In the genomic region with DNA sequence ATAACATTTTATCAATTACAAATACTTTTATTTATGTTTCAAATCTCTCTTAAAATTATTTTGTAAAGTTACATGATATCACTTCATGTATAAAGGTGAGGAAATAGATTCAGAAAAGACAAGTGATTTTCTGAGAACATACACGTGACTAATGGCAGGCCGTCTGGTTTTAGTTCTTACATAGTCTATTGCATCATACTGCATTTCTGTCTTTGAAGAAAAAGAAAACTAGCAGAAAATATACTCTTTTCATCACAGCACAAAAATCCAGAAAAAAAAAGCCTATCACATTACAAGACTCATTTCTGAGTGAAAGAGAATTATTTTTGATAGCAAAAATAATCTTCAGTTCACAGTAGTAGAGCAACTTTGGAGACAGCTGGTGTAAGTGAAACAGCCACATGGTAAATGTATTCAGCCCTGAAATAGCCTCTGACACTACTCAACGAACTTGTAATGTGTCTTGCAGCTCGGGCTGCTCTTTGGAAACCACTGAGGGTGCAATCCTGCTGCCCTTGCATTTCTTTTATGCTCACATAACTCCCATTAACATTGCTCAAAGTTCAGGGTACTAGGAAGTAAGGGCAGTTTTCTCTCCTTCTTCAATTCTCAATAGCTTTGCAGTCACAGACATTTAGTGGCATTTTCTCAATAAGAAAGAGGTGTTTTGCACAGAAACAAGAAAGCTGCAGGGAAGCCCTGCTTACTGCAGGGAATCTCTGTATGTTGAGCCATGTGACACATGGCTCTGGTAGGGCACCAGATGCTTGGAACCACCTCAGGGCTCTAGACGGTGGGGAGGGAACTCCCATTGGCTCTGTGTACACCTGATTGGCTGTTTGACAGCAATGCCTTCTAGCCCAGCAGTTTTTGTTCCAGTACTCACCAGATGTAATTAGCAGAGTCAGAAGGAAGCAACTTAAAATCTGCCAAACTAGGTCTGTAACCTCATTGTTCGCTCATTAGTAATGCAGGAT, we compare ENCODE assay signal across 13 cellular contexts.
DNase-seq lines count a peak whose midpoint lies in the region; ATAC-seq and TF ChIP-seq lines count a peak whose summit lies in the region.
"Had no signal": no experiment of that assay in that cellular context is flagged by ENCODE, and none has a peak within 500 bp of the region (broad histone marks: within the 10 kb centered on the region; RNA-seq: fewer than 3 reads in every experiment).

No MANE protein-coding gene starts in this region.

- H3K4me1 ChIP-seq in MM.1S (ENCODE audit: low read length), result peaks cover 16% of the 10 kb centered on the region
- no peaks in the 10 kb centered on the region for H3K4me1 ChIP-seq in lung (ENCODE audit: control insufficient read depth in 2 of 2, insufficient read depth in 2 of 2, low read length in 2 of 2)
- no peaks in the 10 kb centered on the region for H3K4me1 ChIP-seq in testis

- DNase-seq in ELF-1 (ENCODE audit: low read depth, low spot score) (peak; percentile 61), MM.1S (peak; percentile 91), WTC11 (ENCODE audit: low spot score) (peak; percentile 38), lung (ENCODE audit: low spot score) (no peak), testis (no peak), caudate nucleus (lab: John Stamatoyannopoulos, UW) (no peak)
- DNase-seq in activated CD8-positive, alpha-beta T cell treated with anti-CD3 and anti-CD28 coated beads, Interleukin-2, amount 10 ng/mL, durations not matched to agents 7 days and 5 days, result no peak
- DNase-seq in NK-92 treated with Interleukin-12 subunit alpha and Interleukin-12 subunit beta, amount 100 ng/mL, for 24 hours (lab: John Stamatoyannopoulos, UW), result no peak
- DNase-seq: activated CD8-positive, alpha-beta T cell treated with anti-CD3 and anti-CD28 coated beads for 36 hours; activated naive CD4-positive, alpha-beta T cell treated with anti-CD3 and anti-CD28 coated beads for 36 hours; CD4-positive, CD25-positive, alpha-beta regulatory T cell; naive thymus-derived CD4-positive, alpha-beta T cell; T-helper 2 cell had no signal

- H3K36me3 Mint-ChIP-seq in WTC11, result no peaks in the 10 kb centered on the region
- H3K36me3 Mint-ChIP-seq in activated CD8-positive, alpha-beta T cell treated with anti-CD3 and anti-CD28 coated beads, Interleukin-2, amount 10 ng/mL, durations not matched to agents 7 days and 5 days (ENCODE audit: low read depth), result no peaks in the 10 kb centered on the region
- H3K36me3 Mint-ChIP-seq: CD4-positive, CD25-positive, alpha-beta regulatory T cell had no signal

- no peaks in the 10 kb centered on the region; the same call in 1 of the 2 replicates for H3K27me3 Mint-ChIP-seq in WTC11 (ENCODE audit: low read depth)
- no peaks in the 10 kb centered on the region for H3K27me3 Mint-ChIP-seq in activated CD8-positive, alpha-beta T cell treated with anti-CD3 and anti-CD28 coated beads, Interleukin-2, amount 10 ng/mL, durations not matched to agents 7 days and 5 days (ENCODE audit: low read depth)
- H3K27me3 Mint-ChIP-seq: activated CD8-positive, alpha-beta T cell treated with anti-CD3 and anti-CD28 coated beads for 36 hours; CD4-positive, CD25-positive, alpha-beta regulatory T cell; naive thymus-derived CD4-positive, alpha-beta T cell had no signal

- H3F3A ChIP-seq in MM.1S (ENCODE audit: insufficient read depth, low read length), result peaks cover 19% of the 10 kb centered on the region

- H3K9me2 ChIP-seq in MM.1S (replicated peaks; ENCODE audit: insufficient read depth, low read length), result no peaks in the 10 kb centered on the region

- peaks cover 4% of the 10 kb centered on the region; the same call in 1 of the 2 replicates for H3K9me3 Mint-ChIP-seq in WTC11
- H3K9me3 Mint-ChIP-seq in activated CD8-positive, alpha-beta T cell treated with anti-CD3 and anti-CD28 coated beads, Interleukin-2, amount 10 ng/mL, durations not matched to agents 7 days and 5 days (ENCODE audit: insufficient read depth), result peaks cover 13% of the 10 kb centered on the region

- TF ChIP-seq POLR2A in testis (IDR thresholded peaks at IDR 0.05), result no peak

- H3K9ac ChIP-seq in MM.1S (ENCODE audit: low read length), result peak overlapping the region; percentile 41

- H3K27me3 ChIP-seq in MM.1S (replicated peaks; ENCODE audit: insufficient read depth, low read length) (no peaks in the 10 kb centered on the region), lung (ENCODE audit: control insufficient read depth, insufficient read depth) (no peaks in the 10 kb centered on the region), testis (no peaks in the 10 kb centered on the region)

- H4K20me1 ChIP-seq in MM.1S (ENCODE audit: insufficient read depth, low read length), result no peaks in the 10 kb centered on the region

- peaks cover 19% of the 10 kb centered on the region for H3K4me1 Mint-ChIP-seq in WTC11
- no peaks in the 10 kb centered on the region for H3K4me1 Mint-ChIP-seq in activated CD8-positive, alpha-beta T cell treated with anti-CD3 and anti-CD28 coated beads, Interleukin-2, amount 10 ng/mL, durations not matched to agents 7 days and 5 days (ENCODE audit: low read depth)
- H3K4me1 Mint-ChIP-seq: CD4-positive, CD25-positive, alpha-beta regulatory T cell; naive thymus-derived CD4-positive, alpha-beta T cell had no signal

- no peak overlapping the region for H3K27ac Mint-ChIP-seq in WTC11
- no peak overlapping the region for H3K27ac Mint-ChIP-seq in activated CD8-positive, alpha-beta T cell treated with anti-CD3 and anti-CD28 coated beads, Interleukin-2, amount 10 ng/mL, durations not matched to agents 7 days and 5 days
- H3K27ac Mint-ChIP-seq: activated CD8-positive, alpha-beta T cell treated with anti-CD3 and anti-CD28 coated beads for 36 hours; activated naive CD4-positive, alpha-beta T cell treated with anti-CD3 and anti-CD28 coated beads for 36 hours; CD4-positive, CD25-positive, alpha-beta regulatory T cell; naive thymus-derived CD4-positive, alpha-beta T cell had no signal

- no peaks in the 10 kb centered on the region for H3K36me3 ChIP-seq in MM.1S (replicated peaks; ENCODE audit: insufficient read depth, low read length)
- H3K36me3 ChIP-seq in lung (ENCODE audit: control insufficient read depth in 2 of 2, insufficient read depth in 2 of 2, low read length in 2 of 2), result no peaks in the 10 kb centered on the region
- no peaks in the 10 kb centered on the region for H3K36me3 ChIP-seq in testis (ENCODE audit: low read depth, missing control alignments)

- H3K27ac ChIP-seq in MM.1S (ENCODE audit: low read length), result peak overlapping the region; percentile 84
- H3K27ac ChIP-seq in lung (ENCODE audit: low read depth in 1 of 2, low read length in 1 of 2), result no peak overlapping the region
- H3K27ac ChIP-seq in testis, result no peak overlapping the region
- no peak overlapping the region for H3K27ac ChIP-seq in caudate nucleus (ENCODE audit: low read depth, low read length)

- peak overlapping the region; percentile 35 for H3K4me3 ChIP-seq in MM.1S (ENCODE audit: low read length)
- H3K4me3 ChIP-seq in lung, result no peak overlapping the region
- no peak overlapping the region for H3K4me3 ChIP-seq in testis

- H2AFZ ChIP-seq in MM.1S (ENCODE audit: low read length), result peak overlapping the region; percentile 57

- H3K4me2 ChIP-seq in MM.1S (ENCODE audit: low read depth, low read length), result peak overlapping the region; percentile 91

- no peaks in the 10 kb centered on the region for H3K79me2 ChIP-seq in MM.1S (ENCODE audit: low read length)

- H3K4me3 Mint-ChIP-seq in WTC11, result no peak overlapping the region
- H3K4me3 Mint-ChIP-seq in activated CD8-positive, alpha-beta T cell treated with anti-CD3 and anti-CD28 coated beads, Interleukin-2, amount 10 ng/mL, durations not matched to agents 7 days and 5 days, result no peak overlapping the region
- H3K4me3 Mint-ChIP-seq: activated CD8-positive, alpha-beta T cell treated with anti-CD3 and anti-CD28 coated beads for 36 hours; activated naive CD4-positive, alpha-beta T cell treated with anti-CD3 and anti-CD28 coated beads for 36 hours; CD4-positive, CD25-positive, alpha-beta regulatory T cell; naive thymus-derived CD4-positive, alpha-beta T cell had no signal

- H3K9me3 ChIP-seq in MM.1S (replicated peaks; ENCODE audit: insufficient read depth, low read length) (no peaks in the 10 kb centered on the region), lung (ENCODE audit: control insufficient read depth in 2 of 2, insufficient read depth in 1 of 2, low read length in 1 of 2) (no peaks in the 10 kb centered on the region), testis (no peaks in the 10 kb centered on the region)

- no peak for TF ChIP-seq CTCF in MM.1S (IDR thresholded peaks at IDR 0.05; ENCODE audit: low read length)
- no peak for TF ChIP-seq CTCF in WTC11 (IDR thresholded peaks at IDR 0.05)
- no peak for TF ChIP-seq CTCF in lung (IDR thresholded peaks at IDR 0.05; ENCODE audit: control extremely low read depth, extremely low read depth)
- TF ChIP-seq CTCF in testis (IDR thresholded peaks at IDR 0.05), result no peak

- POLR2A ChIA-PET in WTC11 (lab: Charles Lee), result no interaction called here
- POLR2A ChIA-PET in activated CD8-positive, alpha-beta T cell treated with anti-CD3 and anti-CD28 coated beads, Interleukin-2, amount 10 ng/mL, durations not matched to agents 7 days and 5 days (lab: Charles Lee), result interaction anchor here (0.6 kb wide), 1 partner anchor 202 kb away, joined by 3 read pairs; no protein-coding TSS in a partner anchor

- CTCF ChIA-PET in WTC11 (lab: Charles Lee), result no interaction called here
- CTCF ChIA-PET in activated CD8-positive, alpha-beta T cell treated with anti-CD3 and anti-CD28 coated beads, Interleukin-2, amount 10 ng/mL, durations not matched to agents 7 days and 5 days (lab: Charles Lee), result no interaction called here

- intact Hi-C loops in testis (cut with DNase I; ENCODE audit: low total_unique reads), result no loop called here

- WGBS in lung, 2 donors, result 37 to 53% methylated on average over 6 of the region's 6 CpGs
- 47 to 56% methylated on average over 6 of the region's 6 CpGs for WGBS in testis, 2 donors

- peak; percentile 100 for ATAC-seq in WTC11
- ATAC-seq in lung (ENCODE audit: insufficient read depth, low FRiP score), result peak; percentile 34
- no peak for ATAC-seq in activated CD8-positive, alpha-beta T cell treated with anti-CD3 and anti-CD28 coated beads, Interleukin-2, amount 10 ng/mL, durations not matched to agents 7 days and 5 days
- ATAC-seq: activated CD8-positive, alpha-beta T cell treated with anti-CD3 and anti-CD28 coated beads for 36 hours; naive thymus-derived CD4-positive, alpha-beta T cell had no signal

TF ChIP-seq in WTC11, 78 proteins besides CTCF, POLR2A, EP300 and RAD21:
- TF ChIP-seq, protein P1, sequence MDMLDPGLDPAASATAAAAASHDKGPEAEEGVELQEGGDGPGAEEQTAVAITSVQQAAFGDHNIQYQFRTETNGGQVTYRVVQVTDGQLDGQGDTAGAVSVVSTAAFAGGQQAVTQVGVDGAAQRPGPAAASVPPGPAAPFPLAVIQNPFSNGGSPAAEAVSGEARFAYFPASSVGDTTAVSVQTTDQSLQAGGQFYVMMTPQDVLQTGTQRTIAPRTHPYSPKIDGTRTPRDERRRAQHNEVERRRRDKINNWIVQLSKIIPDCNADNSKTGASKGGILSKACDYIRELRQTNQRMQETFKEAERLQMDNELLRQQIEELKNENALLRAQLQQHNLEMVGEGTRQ (CRISPR knock-in tag; IDR thresholded peaks at IDR 0.05), result peak; percentile 51
- TF ChIP-seq TP53 (CRISPR knock-in tag; IDR thresholded peaks at IDR 0.05), result no peak

Comparison
In these comparisons a context has a peak if more than half of its experiments do, and no peak if none do; other contexts are left out.
1. DNase-seq: peak in ELF-1 (single experiment), MM.1S (single experiment) and WTC11 (single experiment); none in lung (single experiment), activated CD8-positive, alpha-beta T cell treated with anti-CD3 and anti-CD28 coated beads, Interleukin-2, amount 10 ng/mL, durations not matched to agents 7 days and 5 days (single experiment), testis (single experiment), NK-92 treated with Interleukin-12 subunit alpha and Interleukin-12 subunit beta, amount 100 ng/mL, for 24 hours (single experiment) and caudate nucleus (0 of 61).